Comparison of ENCODE assay signal across 20 cellular contexts in the genomic region with DNA sequence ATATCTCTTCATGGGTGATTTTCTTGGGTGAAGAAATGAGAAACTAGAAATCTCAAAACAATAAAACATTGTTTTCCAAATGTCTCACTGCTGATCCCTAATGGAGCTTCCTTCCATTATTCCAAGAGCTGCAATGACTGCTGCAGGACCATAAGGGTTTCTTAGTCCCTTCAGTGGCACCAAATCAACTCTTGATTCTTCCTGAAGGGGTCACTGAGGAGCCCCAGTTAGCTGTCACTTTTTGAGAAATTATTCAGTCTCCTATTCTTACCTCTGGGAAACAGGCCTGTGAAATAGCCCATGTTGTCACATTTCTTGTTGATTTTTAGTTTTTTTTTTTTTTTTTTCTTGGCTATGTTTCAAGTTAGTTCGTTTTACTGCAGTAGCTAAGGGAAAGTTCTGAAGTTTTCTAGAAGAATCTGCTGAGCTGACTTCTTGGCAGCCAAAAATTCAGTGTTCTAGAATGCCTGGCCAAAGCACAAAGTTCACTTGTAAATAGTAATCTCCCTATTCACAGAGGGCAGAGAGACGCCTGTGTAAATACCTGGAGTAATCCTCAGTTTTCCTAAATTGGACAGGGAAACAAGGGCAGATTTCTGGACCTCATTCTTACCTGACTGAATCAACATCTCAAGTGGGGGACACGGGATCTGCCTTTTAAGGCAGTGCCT.
DNase-seq lines count a peak whose midpoint lies in the region; ATAC-seq and TF ChIP-seq lines count a peak whose summit lies in the region.
"Had no signal": no experiment of that assay in that cellular context is flagged by ENCODE, and none has a peak within 500 bp of the region (broad histone marks: within the 10 kb centered on the region; RNA-seq: fewer than 3 reads in every experiment).

No MANE protein-coding gene starts in this region.

- no peak overlapping the region for H3K27ac Mint-ChIP-seq in chondrocyte (ENCODE audit: unreplicated experiment)
- H3K27ac Mint-ChIP-seq in activated T-helper 17 cell treated with anti-CD3 and anti-CD28 coated beads, Interleukin-2, amount 50 U/mL, for 72 hours: no peak overlapping the region
- H3K27ac Mint-ChIP-seq: activated CD4-positive, alpha-beta T cell treated with anti-CD3 and anti-CD28 coated beads, Interleukin-2, amount 10 ng/mL, durations not matched to agents 7 days and 5 days; activated T-helper 2 cell treated with anti-CD3 and anti-CD28 coated beads, Interferon-gamma antibody, Interleukin-2, Interleukin-4, amounts not matched to agents 10 μg/mL and 5 μg/mL and 100 μg/mL, durations not matched to agents 14 hours and 24 hours and 36 hours; T-helper 2 cell treated with Interferon-gamma antibody and Interleukin-4, amounts not matched to agents 5 μg/mL and 100 μg/mL, for 36 hours had no signal

- H3K9me3 ChIP-seq in liver (ENCODE audit: control insufficient read depth in 4 of 4, low read length in 3 of 4): no peaks in the 10 kb centered on the region

- TF ChIP-seq CTCF in 22Rv1 (IDR thresholded peaks at IDR 0.05) (peak; percentile 30), chondrocyte (IDR thresholded peaks at IDR 0.05) (peak; percentile 34), liver (IDR thresholded peaks at IDR 0.05; ENCODE audit: low read depth, low read length, missing input control) (no peak)

- no peak overlapping the region for H3K9ac ChIP-seq in liver (ENCODE audit: low read depth in 1 of 2, low read length in 2 of 2)

- H3K4me3 ChIP-seq in H7 (ENCODE audit: insufficient read depth, low read depth, low read length) (no peak overlapping the region), liver (ENCODE audit: low read depth in 1 of 3, low read length in 3 of 3) (no peak overlapping the region)
- H3K4me3 ChIP-seq: skin epidermis had no signal

- peak; percentile 36 for DNase-seq in H7
- no peak for DNase-seq in chondrocyte (ENCODE audit: low spot score)
- DNase-seq in EL: no peak
- DNase-seq: activated CD4-positive, alpha-beta T cell treated with anti-CD3 and anti-CD28 coated beads, Interleukin-2, amount 10 ng/mL, durations not matched to agents 7 days and 5 days; amniotic stem cell; DMS153; mesenchymal stem cell; NCI-H2029; NCI-H526 treated with DMSO at 0.1 percent for 48 hours; occipital lobe; stimulated activated naive CD4-positive, alpha-beta T cell treated with Interleukin-2 at 50 U/mL for 16 hours had no signal

- WGBS in liver: 16% methylated on average over 3 of the region's 3 CpGs

- H3K27ac ChIP-seq in 22Rv1 (peak overlapping the region; percentile 61), liver (ENCODE audit: low read depth in 1 of 2, low read length in 2 of 2) (no peak overlapping the region)
- H3K27ac ChIP-seq: skin epidermis had no signal

- peaks cover 7% of the 10 kb centered on the region for H3K27me3 Mint-ChIP-seq in chondrocyte (ENCODE audit: low read depth)
- H3K27me3 Mint-ChIP-seq in activated T-helper 17 cell treated with anti-CD3 and anti-CD28 coated beads, Interleukin-2, amount 50 U/mL, for 72 hours: no peaks in the 10 kb centered on the region
- H3K27me3 Mint-ChIP-seq: activated CD4-positive, alpha-beta T cell treated with anti-CD3 and anti-CD28 coated beads, Interleukin-2, amount 10 ng/mL, durations not matched to agents 7 days and 5 days had no signal

- peak; percentile 8 to 32 for TF ChIP-seq RAD21 in liver (IDR thresholded peaks at IDR 0.05)

- H3K4me1 ChIP-seq in liver (ENCODE audit: control insufficient read depth in 4 of 4, insufficient read depth in 4 of 4, low read length in 3 of 4): peaks cover 0 to 11% (median 3%) of the 10 kb centered on the region in 4 donors

- no peaks in the 10 kb centered on the region for H3K4me1 Mint-ChIP-seq in chondrocyte (ENCODE audit: low read depth)
- H3K4me1 Mint-ChIP-seq in activated T-helper 17 cell treated with anti-CD3 and anti-CD28 coated beads, Interleukin-2, amount 50 U/mL, for 72 hours: no peaks in the 10 kb centered on the region
- H3K4me1 Mint-ChIP-seq: activated CD4-positive, alpha-beta T cell treated with anti-CD3 and anti-CD28 coated beads, Interleukin-2, amount 10 ng/mL, durations not matched to agents 7 days and 5 days had no signal

- no peaks in the 10 kb centered on the region for H3K9me3 Mint-ChIP-seq in chondrocyte (ENCODE audit: low read depth)
- H3K9me3 Mint-ChIP-seq in activated T-helper 17 cell treated with anti-CD3 and anti-CD28 coated beads, Interleukin-2, amount 50 U/mL, for 72 hours: peaks cover 7% of the 10 kb centered on the region
- H3K9me3 Mint-ChIP-seq: activated CD4-positive, alpha-beta T cell treated with anti-CD3 and anti-CD28 coated beads, Interleukin-2, amount 10 ng/mL, durations not matched to agents 7 days and 5 days had no signal

- H3K4me3 Mint-ChIP-seq in chondrocyte (ENCODE audit: unreplicated experiment): no peak overlapping the region
- no peak overlapping the region for H3K4me3 Mint-ChIP-seq in activated T-helper 17 cell treated with anti-CD3 and anti-CD28 coated beads, Interleukin-2, amount 50 U/mL, for 72 hours
- H3K4me3 Mint-ChIP-seq: activated CD4-positive, alpha-beta T cell treated with anti-CD3 and anti-CD28 coated beads, Interleukin-2, amount 10 ng/mL, durations not matched to agents 7 days and 5 days; T-helper 2 cell treated with Interferon-gamma antibody and Interleukin-4, amounts not matched to agents 5 μg/mL and 100 μg/mL, for 36 hours had no signal

- H3K27me3 ChIP-seq in H7 (ENCODE audit: control insufficient read depth, insufficient read depth, low read length) (no peaks in the 10 kb centered on the region), liver (ENCODE audit: control insufficient read depth in 4 of 4, insufficient read depth in 4 of 4, low read length in 3 of 4) (no peaks in the 10 kb centered on the region)

- ATAC-seq in activated T-helper 17 cell treated with anti-CD3 and anti-CD28 coated beads, Interleukin-2, amount 50 U/mL, for 72 hours (replicated peaks): no peak
- ATAC-seq in GM21619 (IDR thresholded peaks at IDR 0.05; ENCODE audit: unreplicated experiment): no peak
- ATAC-seq in HG03095 (IDR thresholded peaks at IDR 0.05; ENCODE audit: unreplicated experiment): no peak
- ATAC-seq: HCT116 had no signal

- H3K36me3 ChIP-seq in H7 (replicated peaks; ENCODE audit: control insufficient read depth, insufficient read depth, low read length) (no peaks in the 10 kb centered on the region), liver (ENCODE audit: control insufficient read depth in 4 of 4, insufficient read depth in 3 of 4, low read depth in 1 of 4, low read length in 3 of 4) (no peaks in the 10 kb centered on the region)

- H3K36me3 Mint-ChIP-seq in chondrocyte (ENCODE audit: low read depth): no peaks in the 10 kb centered on the region
- no peaks in the 10 kb centered on the region for H3K36me3 Mint-ChIP-seq in activated T-helper 17 cell treated with anti-CD3 and anti-CD28 coated beads, Interleukin-2, amount 50 U/mL, for 72 hours (ENCODE audit: low read depth)

TF ChIP-seq in liver, 16 proteins besides CTCF, POLR2A, EP300 and RAD21 (continues in another document):
- TF ChIP-seq MAX (IDR thresholded peaks at IDR 0.05) (no peak), TAF1 (conservative IDR thresholded peaks at IDR 0.05) (no peak), REST (IDR thresholded peaks at IDR 0.05) (no peak), FOXA2 (IDR thresholded peaks at IDR 0.05) (peak; percentile 83), ATF3 (IDR thresholded peaks at IDR 0.05) (no peak), FOXA1 (IDR thresholded peaks at IDR 0.05) (peak; percentile 59), YY1 (IDR thresholded peaks at IDR 0.05) (peak; percentile 49), SP1 (IDR thresholded peaks at IDR 0.05) (peak; percentile 20), RXRA (IDR thresholded peaks at IDR 0.05) (no peak), EGR1 (IDR thresholded peaks at IDR 0.05; ENCODE audit: low read depth in 2 of 2) (no peak), GABPA (IDR thresholded peaks at IDR 0.05 in 1 of 2, conservative IDR thresholded peaks at IDR 0.05 in 1 of 2) (no peak), NR2F2 (IDR thresholded peaks at IDR 0.05) (no peak), HNF4A (conservative IDR thresholded peaks at IDR 0.05) (peak; percentile 74 to 83)
